In the genomic region with DNA sequence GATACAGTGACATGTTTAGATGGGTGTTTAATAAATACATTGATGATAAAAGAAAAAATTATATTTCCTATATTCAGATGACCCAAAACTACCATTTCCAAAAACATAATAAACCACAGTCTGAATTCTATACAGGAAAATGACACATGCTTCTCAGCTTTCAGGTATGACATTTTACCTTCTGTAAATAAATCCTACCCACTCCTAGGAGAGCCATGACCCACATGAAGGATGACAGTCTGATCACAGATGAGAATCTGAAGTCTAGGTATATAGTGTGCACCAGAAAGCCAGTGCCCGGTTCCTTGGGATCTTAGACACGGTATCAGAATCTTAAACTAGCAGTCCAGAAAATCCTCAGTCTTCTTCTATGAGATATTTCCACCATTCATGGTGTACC, we compare ENCODE assay signal across 8 cellular contexts. TPM values are rescaled to one million over a fixed set of nuclear protein-coding genes. Genes with fewer than 3 reads are reported as not detected.
"Had no signal": no experiment of that assay in that cellular context is flagged by ENCODE, and none has a peak within 500 bp of the region (broad histone marks: within the 10 kb centered on the region; RNA-seq: fewer than 3 reads in every experiment).

No MANE protein-coding gene starts in this region.

- DNase-seq: H9, HCEC 1CT, IMR-90, KG1 had no signal

- H3K4me3 ChIP-seq: GM23338, K562 had no signal

- ATAC-seq: GM23338, K562 had no signal

- H2AFZ ChIP-seq: GM23338 had no signal

- H3K9me3 Mint-ChIP-seq: GM23338, H9 had no signal

- H3K4me2 ChIP-seq: GM23338 had no signal

- H3K4me3 Mint-ChIP-seq: GM23338, H9 had no signal

- H3K27ac Mint-ChIP-seq: GM23338, H9 had no signal

RNA-seq across cellular contexts. Expression of a gene that starts 3.7 kb away (rescaled TPM):
- total RNA-seq: GM23338, H1, H9, HT-29, IMR-90, K562 had no signal

RNA-seq across cellular contexts. Expression of a gene that starts 56.5 kb away (rescaled TPM):
- total RNA-seq: H9, K562 had no signal
